Comparison of ENCODE assay signal across 23 cellular contexts in the genomic region with DNA sequence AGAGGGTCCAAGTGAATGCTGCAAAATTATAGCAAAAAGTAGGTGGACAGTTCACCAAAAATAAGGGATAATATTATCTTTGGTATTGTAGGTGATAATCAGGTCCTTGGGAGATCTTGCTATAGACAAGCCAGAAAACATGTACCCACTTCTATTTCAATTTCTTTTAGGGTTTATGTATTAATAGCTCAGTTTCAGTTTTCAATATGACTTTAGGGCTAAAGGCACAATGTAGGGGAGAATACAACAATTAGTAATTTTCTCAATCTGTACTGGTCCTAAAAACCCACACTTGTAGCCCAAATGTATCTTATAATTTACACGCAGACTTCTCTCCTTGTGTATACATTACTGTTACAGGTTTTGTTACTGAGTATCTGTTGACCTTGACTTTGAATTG.
"Had no signal": no experiment of that assay in that cellular context is flagged by ENCODE, and none has a peak within 500 bp of the region (broad histone marks: within the 10 kb centered on the region; RNA-seq: fewer than 3 reads in every experiment).

No MANE protein-coding gene starts in this region.

- H3K9me3 ChIP-seq: esophagus squamous epithelium, gastrocnemius medialis, lower lobe of right lung, mucosa of descending colon had no signal

- H3K4me3 ChIP-seq: esophagus squamous epithelium, gastrocnemius medialis, heart right ventricle, left lung, lower lobe of right lung, mucosa of descending colon had no signal

- H3K4me1 ChIP-seq: gastrocnemius medialis, heart right ventricle, left lung, lower lobe of right lung had no signal

- H3K27ac ChIP-seq: epithelial cell of prostate, esophagus squamous epithelium, gastrocnemius medialis, heart right ventricle, left lung, lower lobe of right lung had no signal

- ATAC-seq: effector memory CD8-positive, alpha-beta T cell; esophagus mucosa; gastrocnemius medialis; heart right ventricle; left cardiac atrium; left lung; left ventricle myocardium superior; lower lobe of right lung; mucosa of descending colon; naive thymus-derived CD8-positive, alpha-beta T cell had no signal

- H3K36me3 ChIP-seq: esophagus squamous epithelium, gastrocnemius medialis, heart right ventricle, left lung, lower lobe of right lung had no signal

- DNase-seq: cortex of kidney; effector CD8-positive, alpha-beta T cell; effector memory CD8-positive, alpha-beta T cell; endodermal cell; erythroblast; esophagus squamous epithelium; foreskin fibroblast; foreskin melanocyte; gastrocnemius medialis; glutamatergic neuron; head of caudate nucleus; heart right ventricle; hippocampal formation; left cardiac atrium; left lung; left ventricle myocardium superior; lower lobe of right lung; mesenchymal stem cell; mucosa of descending colon; naive B cell; naive thymus-derived CD8-positive, alpha-beta T cell had no signal

- H3K27me3 ChIP-seq: esophagus squamous epithelium, gastrocnemius medialis, left lung had no signal
